Comparison of ENCODE assay signal across 13 cellular contexts in the genomic region with DNA sequence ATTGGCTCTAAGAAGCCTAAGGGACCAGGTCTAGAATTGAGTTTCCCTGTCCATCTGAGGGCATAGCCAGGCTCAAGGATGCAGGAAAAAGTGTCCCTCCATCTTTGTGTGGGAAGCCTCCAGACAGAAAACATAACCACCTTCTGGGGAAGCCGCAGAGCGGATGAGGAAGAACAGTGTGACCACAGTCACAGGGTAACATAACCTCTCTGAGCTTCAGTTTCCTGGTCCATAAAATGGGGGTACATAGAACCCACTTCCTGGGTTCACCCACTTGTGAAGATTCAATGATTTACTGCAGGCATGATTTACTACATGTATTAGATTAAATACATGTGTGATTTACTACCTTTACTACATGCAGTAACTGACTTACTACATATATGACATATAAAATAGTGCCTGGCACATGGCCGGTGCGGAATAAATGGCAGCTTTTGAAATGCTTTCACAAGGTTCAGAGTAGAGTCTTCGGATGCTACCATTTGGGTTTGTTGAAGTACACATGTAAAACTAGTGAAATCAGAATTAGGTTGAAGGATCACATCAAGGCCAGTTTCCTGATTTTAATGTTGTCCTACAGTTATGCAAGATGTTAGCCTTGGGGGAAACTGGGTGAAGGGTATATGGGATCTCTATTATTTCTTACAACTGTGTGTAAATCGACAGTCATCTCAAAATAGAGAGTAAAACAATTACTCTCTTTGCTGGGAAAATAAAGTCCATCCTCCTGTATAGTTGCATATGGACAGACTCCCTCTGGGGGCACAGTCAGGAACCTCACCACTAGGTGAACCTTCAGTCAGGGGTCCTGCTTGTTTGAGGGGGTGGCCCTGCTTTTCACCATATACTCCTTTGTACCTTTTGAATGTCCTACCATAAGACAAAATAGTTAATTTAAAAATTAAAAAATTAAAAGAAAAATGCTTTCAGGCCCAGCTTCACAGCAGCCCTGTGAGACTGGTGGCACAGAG.
DNase-seq lines count a peak whose midpoint lies in the region; ATAC-seq, FAIRE-seq and TF ChIP-seq lines count a peak whose summit lies in the region.
"Had no signal": no experiment of that assay in that cellular context is flagged by ENCODE, and none has a peak within 500 bp of the region (broad histone marks: within the 10 kb centered on the region; RNA-seq: fewer than 3 reads in every experiment).

No MANE protein-coding gene starts in this region.

- peaks cover 0 to 13% of the 10 kb centered on the region in 2 donors for H3K4me1 ChIP-seq in naive thymus-derived CD4-positive, alpha-beta T cell (ENCODE audit: control insufficient read depth in 2 of 2, insufficient read depth in 2 of 2, low read length in 2 of 2)

- ATAC-seq in naive thymus-derived CD4-positive, alpha-beta T cell: peak; percentile 45
- ATAC-seq in GM21576 (IDR thresholded peaks at IDR 0.05; ENCODE audit: unreplicated experiment): no peak

- POLR2A ChIA-PET in naive thymus-derived CD4-positive, alpha-beta T cell (lab: Charles Lee): no interaction called here

- H3K27me3 Mint-ChIP-seq in naive thymus-derived CD4-positive, alpha-beta T cell: peaks cover 0 to 13% (median 6%) of the 10 kb centered on the region in 5 donors
- H3K27me3 Mint-ChIP-seq: activated B cell treated with CpG ODN at 0.5 μM for 24 hours had no signal

- H3K4me3 Mint-ChIP-seq in naive thymus-derived CD4-positive, alpha-beta T cell: no peak overlapping the region
- H3K4me3 Mint-ChIP-seq: activated B cell treated with CpG ODN at 0.5 μM for 24 hours had no signal

- H3K4me3 ChIP-seq in bronchial epithelial cell (ENCODE audit: low read depth, low read length): no peak overlapping the region
- H3K4me3 ChIP-seq in naive thymus-derived CD4-positive, alpha-beta T cell (ENCODE audit: low read length): no peak overlapping the region

- H3K9me3 Mint-ChIP-seq in naive thymus-derived CD4-positive, alpha-beta T cell: no peaks in the 10 kb centered on the region
- H3K9me3 Mint-ChIP-seq: activated B cell treated with CpG ODN at 0.5 μM for 24 hours had no signal

- CTCF ChIA-PET in naive thymus-derived CD4-positive, alpha-beta T cell (lab: Charles Lee): no interaction called here

- intact Hi-C loops in naive thymus-derived CD4-positive, alpha-beta T cell (cut with micrococcal nuclease): loop anchor here (2.0 to 10.0 kb wide), 4 partner anchors 87 to 317 kb away; no protein-coding TSS in a partner anchor

- no peak overlapping the region for H3K27ac ChIP-seq in naive thymus-derived CD4-positive, alpha-beta T cell (ENCODE audit: low read depth, low read length)

- no peaks in the 10 kb centered on the region for H3K9me3 ChIP-seq in naive thymus-derived CD4-positive, alpha-beta T cell (ENCODE audit: control insufficient read depth in 2 of 3, low read length in 3 of 3)

- H3K27ac Mint-ChIP-seq in naive thymus-derived CD4-positive, alpha-beta T cell: no peak overlapping the region
- H3K27ac Mint-ChIP-seq: activated B cell treated with CpG ODN at 0.5 μM for 24 hours had no signal

- H3K36me3 ChIP-seq in bronchial epithelial cell (ENCODE audit: control insufficient read depth, insufficient read depth, low read length): no peaks in the 10 kb centered on the region
- H3K36me3 ChIP-seq in naive thymus-derived CD4-positive, alpha-beta T cell (ENCODE audit: control insufficient read depth in 2 of 3, insufficient read depth in 3 of 3, low read length in 3 of 3): no peaks in the 10 kb centered on the region

- DNase-seq in EH (ENCODE audit: low read depth) (peak; percentile 12), Kasumi-1 (lab: John Stamatoyannopoulos, UW) (peak; percentile 33 to 52), bronchial epithelial cell (ENCODE audit: low read depth) (no peak), NOMO-1 treated with dmso at 0.1 percent for 144 hours (lab: John Stamatoyannopoulos, UW; ENCODE audit: unreplicated experiment) (no peak), ureter (ENCODE audit: low spot score) (no peak), T-helper 9 cell (no peak)
- DNase-seq in naive thymus-derived CD4-positive, alpha-beta T cell: no peak
- DNase-seq: activated B cell treated with CpG ODN at 0.5 μM for 24 hours; activated naive CD4-positive, alpha-beta T cell treated with Interleukin-2 at 50 U/mL for 16 hours; GDM1; stimulated activated naive CD4-positive, alpha-beta T cell had no signal

- H3K4me1 Mint-ChIP-seq in naive thymus-derived CD4-positive, alpha-beta T cell: peaks cover 0 to 6% (median 0%) of the 10 kb centered on the region in 7 donors

- no peak for FAIRE-seq in bronchial epithelial cell (lab: Jason Lieb, UNC)
- FAIRE-seq: RCC 7860 had no signal

- peak; percentile 15 for TF ChIP-seq CTCF in bronchial epithelial cell (IDR thresholded peaks at IDR 0.05; ENCODE audit: insufficient read depth, low read length, severe bottlenecking)

- H3K27me3 ChIP-seq in bronchial epithelial cell (ENCODE audit: control insufficient read depth, insufficient read depth, low read length): no peaks in the 10 kb centered on the region
- no peaks in the 10 kb centered on the region for H3K27me3 ChIP-seq in naive thymus-derived CD4-positive, alpha-beta T cell (ENCODE audit: control insufficient read depth in 2 of 2, insufficient read depth in 2 of 2, low read length in 2 of 2)

- no peaks in the 10 kb centered on the region for H3K36me3 Mint-ChIP-seq in naive thymus-derived CD4-positive, alpha-beta T cell

Comparison
In these comparisons a context has a peak if more than half of its experiments do, and no peak if none do; other contexts are left out.
1. DNase-seq: peak in EH (single experiment) and Kasumi-1 (2 of 2); none in bronchial epithelial cell (single experiment), naive thymus-derived CD4-positive, alpha-beta T cell (0 of 9), NOMO-1 treated with dmso at 0.1 percent for 144 hours (single experiment), ureter (single experiment) and T-helper 9 cell (single experiment).